In the genomic region with DNA sequence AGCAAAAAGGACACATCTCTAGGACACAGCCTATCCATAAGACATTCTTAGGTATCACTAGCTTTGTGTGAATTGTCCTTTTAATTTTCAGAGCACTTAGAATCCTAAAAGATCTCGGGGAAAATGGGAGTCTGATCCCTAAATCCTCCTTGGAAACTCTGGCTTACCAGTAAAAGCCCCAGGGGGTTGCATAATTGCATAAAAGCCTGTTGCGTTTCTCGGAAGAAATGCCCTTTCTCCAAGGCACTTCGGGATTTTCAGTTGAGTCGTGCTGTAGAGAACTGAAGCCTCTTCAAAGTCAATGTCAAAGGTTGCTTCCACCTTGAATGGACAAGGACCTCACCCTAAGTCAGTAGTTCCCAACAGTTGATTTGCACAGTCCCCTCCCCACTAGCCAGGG, we compare ENCODE assay signal across 2 cellular contexts.
A peak's percentile ranks its signal among the peaks of the same experiment; 100 is the strongest.
TF ChIP-seq lines count a peak whose summit lies in the region.

No MANE protein-coding gene starts in this region.

TF ChIP-seq in GM23338, 12 proteins besides CTCF, POLR2A, EP300 and RAD21 (continues in another document):
- TF ChIP-seq JUNB (IDR thresholded peaks at IDR 0.05; ENCODE audit: unreplicated experiment) (no peak), STAT1 (IDR thresholded peaks at IDR 0.05; ENCODE audit: unreplicated experiment) (no peak), ZNF331 (CRISPR knock-in tag; IDR thresholded peaks at IDR 0.05; ENCODE audit: low read depth) (no peak), EZH2phosphoT487 (IDR thresholded peaks at IDR 0.05; ENCODE audit: unreplicated experiment) (no peak), POLR2AphosphoS5 (IDR thresholded peaks at IDR 0.05; ENCODE audit: low read depth) (no peak), NANOG (IDR thresholded peaks at IDR 0.05; ENCODE audit: borderline replicate concordance) (no peak), EZH2 (IDR thresholded peaks at IDR 0.05; ENCODE audit: low read depth, unreplicated experiment) (no peak), CREB1 (CRISPR knock-in tag; IDR thresholded peaks at IDR 0.05; ENCODE audit: low read depth) (no peak)
- TF ChIP-seq, protein P1, sequence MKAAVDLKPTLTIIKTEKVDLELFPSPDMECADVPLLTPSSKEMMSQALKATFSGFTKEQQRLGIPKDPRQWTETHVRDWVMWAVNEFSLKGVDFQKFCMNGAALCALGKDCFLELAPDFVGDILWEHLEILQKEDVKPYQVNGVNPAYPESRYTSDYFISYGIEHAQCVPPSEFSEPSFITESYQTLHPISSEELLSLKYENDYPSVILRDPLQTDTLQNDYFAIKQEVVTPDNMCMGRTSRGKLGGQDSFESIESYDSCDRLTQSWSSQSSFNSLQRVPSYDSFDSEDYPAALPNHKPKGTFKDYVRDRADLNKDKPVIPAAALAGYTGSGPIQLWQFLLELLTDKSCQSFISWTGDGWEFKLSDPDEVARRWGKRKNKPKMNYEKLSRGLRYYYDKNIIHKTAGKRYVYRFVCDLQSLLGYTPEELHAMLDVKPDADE (IDR thresholded peaks at IDR 0.05), result no peak
- TF ChIP-seq, protein P2, sequence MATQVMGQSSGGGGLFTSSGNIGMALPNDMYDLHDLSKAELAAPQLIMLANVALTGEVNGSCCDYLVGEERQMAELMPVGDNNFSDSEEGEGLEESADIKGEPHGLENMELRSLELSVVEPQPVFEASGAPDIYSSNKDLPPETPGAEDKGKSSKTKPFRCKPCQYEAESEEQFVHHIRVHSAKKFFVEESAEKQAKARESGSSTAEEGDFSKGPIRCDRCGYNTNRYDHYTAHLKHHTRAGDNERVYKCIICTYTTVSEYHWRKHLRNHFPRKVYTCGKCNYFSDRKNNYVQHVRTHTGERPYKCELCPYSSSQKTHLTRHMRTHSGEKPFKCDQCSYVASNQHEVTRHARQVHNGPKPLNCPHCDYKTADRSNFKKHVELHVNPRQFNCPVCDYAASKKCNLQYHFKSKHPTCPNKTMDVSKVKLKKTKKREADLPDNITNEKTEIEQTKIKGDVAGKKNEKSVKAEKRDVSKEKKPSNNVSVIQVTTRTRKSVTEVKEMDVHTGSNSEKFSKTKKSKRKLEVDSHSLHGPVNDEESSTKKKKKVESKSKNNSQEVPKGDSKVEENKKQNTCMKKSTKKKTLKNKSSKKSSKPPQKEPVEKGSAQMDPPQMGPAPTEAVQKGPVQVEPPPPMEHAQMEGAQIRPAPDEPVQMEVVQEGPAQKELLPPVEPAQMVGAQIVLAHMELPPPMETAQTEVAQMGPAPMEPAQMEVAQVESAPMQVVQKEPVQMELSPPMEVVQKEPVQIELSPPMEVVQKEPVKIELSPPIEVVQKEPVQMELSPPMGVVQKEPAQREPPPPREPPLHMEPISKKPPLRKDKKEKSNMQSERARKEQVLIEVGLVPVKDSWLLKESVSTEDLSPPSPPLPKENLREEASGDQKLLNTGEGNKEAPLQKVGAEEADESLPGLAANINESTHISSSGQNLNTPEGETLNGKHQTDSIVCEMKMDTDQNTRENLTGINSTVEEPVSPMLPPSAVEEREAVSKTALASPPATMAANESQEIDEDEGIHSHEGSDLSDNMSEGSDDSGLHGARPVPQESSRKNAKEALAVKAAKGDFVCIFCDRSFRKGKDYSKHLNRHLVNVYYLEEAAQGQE (IDR thresholded peaks at IDR 0.05; ENCODE audit: unreplicated experiment), result no peak

TF ChIP-seq in H1, 55 proteins besides CTCF, POLR2A, EP300 and RAD21:
- no peak for TF ChIP-seq EGR1 (IDR thresholded peaks at IDR 0.05; ENCODE audit: borderline replicate concordance, low read depth, low read length)
- peak; percentile 39; the same call in 1 of the 2 replicates for TF ChIP-seq CEBPB (IDR thresholded peaks at IDR 0.05; ENCODE audit: low read depth, low read length)
- TF ChIP-seq POU5F1 (IDR thresholded peaks at IDR 0.05; ENCODE audit: low read depth, low read length), result peak; percentile 76
- TF ChIP-seq HDAC6 (IDR thresholded peaks at IDR 0.05; ENCODE audit: low read depth, low read length), result no peak
